ENCODE assay signal across 8 cellular contexts in genomic region chr6:123415844-123416468, GRCh38.
DNase-seq lines count a peak whose midpoint lies in the region; ATAC-seq, FAIRE-seq and TF ChIP-seq lines count a peak whose summit lies in the region.

No MANE protein-coding gene starts in this region.

- H3K27ac ChIP-seq in endodermal cell (ENCODE audit: low read depth, low read length) (no peak overlapping the region), uterus (no peak overlapping the region)

- H3K9ac ChIP-seq in endodermal cell (ENCODE audit: extremely low read depth, low read length, poor library complexity, severe bottlenecking): no peak overlapping the region

- H3K4me3 ChIP-seq in endodermal cell (ENCODE audit: low read length) (no peak overlapping the region), uterus (no peak overlapping the region)

- no peaks in the 10 kb centered on the region for H3K9me3 Mint-ChIP-seq in endodermal cell

- TF ChIP-seq CTCF in endodermal cell (conservative IDR thresholded peaks at IDR 0.05) (peak; percentile 89), uterus (IDR thresholded peaks at IDR 0.05) (peak; percentile 34 to 56 (median 42))

- peaks cover 5% of the 10 kb centered on the region for H3K4me1 Mint-ChIP-seq in endodermal cell

- intact Hi-C loops in uterus (cut with DNase I; ENCODE audit: low total_unique reads): no loop called here

- peak; percentile 56 to 63 for DNase-seq in AML-193 (lab: John Stamatoyannopoulos, UW)
- DNase-seq in GM18507 (ENCODE audit: extremely low spot score, insufficient read length, low read depth): no peak
- peak; percentile 52 for DNase-seq in NCI-H1092 (lab: John Stamatoyannopoulos, UW)
- DNase-seq in SKM-1 (lab: John Stamatoyannopoulos, UW; ENCODE audit: unreplicated experiment): peak; percentile 24
- peak; percentile 83 for DNase-seq in endodermal cell
- peak; percentile 81 for DNase-seq in midbrain (lab: John Stamatoyannopoulos, UW)
- peak; percentile 15 to 22 for DNase-seq in uterus

- FAIRE-seq in GM18507 (lab: Jason Lieb, UNC): peak; percentile 18

- H3K36me3 Mint-ChIP-seq in endodermal cell (ENCODE audit: low read depth): no peaks in the 10 kb centered on the region

- H3K9me3 ChIP-seq in endodermal cell (ENCODE audit: control insufficient read depth, low read length) (no peaks in the 10 kb centered on the region), uterus (no peaks in the 10 kb centered on the region)

- ATAC-seq in HG02884 (IDR thresholded peaks at IDR 0.05; ENCODE audit: unreplicated experiment): peak; percentile 92

- H3K4me1 ChIP-seq in endodermal cell (ENCODE audit: control insufficient read depth, insufficient read depth, low read length) (no peaks in the 10 kb centered on the region), uterus (no peaks in the 10 kb centered on the region)

- H3K36me3 ChIP-seq in endodermal cell (ENCODE audit: control insufficient read depth, insufficient read depth, low read length) (no peaks in the 10 kb centered on the region), uterus (no peaks in the 10 kb centered on the region)

- WGBS in endodermal cell (ENCODE audit: insufficient coverage in 1 of 2, insufficient read length in 1 of 2), 2 experiments: 0 to 15% methylated on average over 2 to 6 of the region's 6 CpGs

- H3K27me3 ChIP-seq in endodermal cell (ENCODE audit: control insufficient read depth, insufficient read depth, low read length, poor library complexity, severe bottlenecking) (no peaks in the 10 kb centered on the region), uterus (no peaks in the 10 kb centered on the region)

- peaks cover 2% of the 10 kb centered on the region for H3K27me3 Mint-ChIP-seq in endodermal cell (ENCODE audit: insufficient read depth)

- no peak for TF ChIP-seq POLR2A in uterus (IDR thresholded peaks at IDR 0.05)

- no peak overlapping the region for H3K4me3 Mint-ChIP-seq in endodermal cell

- H3K27ac Mint-ChIP-seq in endodermal cell: no peak overlapping the region
